In the genomic region with DNA sequence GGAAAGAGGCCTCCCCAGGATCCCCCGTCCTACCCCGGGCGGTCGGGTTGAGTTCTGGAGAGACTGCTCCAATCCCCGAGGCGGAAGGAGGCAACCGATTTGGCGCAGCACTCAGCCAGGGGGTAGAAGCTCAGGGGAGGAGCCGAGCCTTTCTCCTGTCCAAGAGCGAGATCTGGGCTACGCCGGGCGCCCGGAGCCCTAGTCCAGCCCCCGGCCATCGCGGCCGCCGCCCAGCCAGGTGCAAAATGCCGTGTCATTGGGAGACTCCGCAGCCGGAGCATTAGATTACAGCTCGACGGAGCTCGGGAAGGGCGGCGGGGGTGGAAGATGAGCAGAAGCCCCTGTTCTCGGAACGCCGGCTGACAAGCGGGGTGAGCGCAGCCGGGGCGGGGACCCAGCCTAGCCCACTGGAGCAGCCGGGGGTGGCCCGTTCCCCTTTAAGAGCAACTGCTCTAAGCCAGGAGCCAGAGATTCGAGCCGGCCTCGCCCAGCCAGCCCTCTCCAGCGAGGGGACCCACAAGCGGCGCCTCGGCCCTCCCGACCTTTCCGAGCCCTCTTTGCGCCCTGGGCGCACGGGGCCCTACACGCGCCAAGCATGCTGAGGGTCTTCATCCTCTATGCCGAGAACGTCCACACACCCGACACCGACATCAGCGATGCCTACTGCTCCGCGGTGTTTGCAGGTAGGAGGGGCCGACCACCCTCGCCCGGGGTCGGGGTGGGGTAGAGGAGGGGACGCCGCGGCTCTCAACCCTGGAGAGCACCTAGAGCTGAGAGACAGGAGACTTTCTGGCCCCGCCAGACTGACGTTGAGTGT, we compare ENCODE assay signal across 8 cellular contexts. TPM values are rescaled to one million over a fixed set of nuclear protein-coding genes. Genes with fewer than 3 reads are reported as not detected.
DNase-seq lines count a peak whose midpoint lies in the region; ATAC-seq and TF ChIP-seq lines count a peak whose summit lies in the region.

Gene DYSF (plus strand): TSS at position 158 of the 817 bp plus-strand sequence.

- H3K9me3 Mint-ChIP-seq in Calu3 (ENCODE audit: low read depth, unreplicated experiment) (no peaks in the 10 kb centered on the region), chondrocyte (ENCODE audit: low read depth) (no peaks in the 10 kb centered on the region)
- no peaks in the 10 kb centered on the region for H3K9me3 Mint-ChIP-seq in stimulated activated naive CD8-positive, alpha-beta T cell treated with anti-CD3 and anti-CD28 coated beads, Interleukin-15, Interleukin-2, amounts not matched to agents 100 ng/mL and 50 ng/mL, for 24 hours

- CTCF ChIA-PET in Calu3 (lab: Charles Lee): interaction anchor here (0.7 kb wide), 1 partner anchor 13 kb away, joined by 4 read pairs; no protein-coding TSS in a partner anchor

- no peak for DNase-seq in Calu3
- peak; percentile 7 for DNase-seq in NCI-H2227 treated with DMSO at 0.1 percent for 48 hours (lab: John Stamatoyannopoulos, UW)
- DNase-seq in chondrocyte (ENCODE audit: low spot score): no peak
- DNase-seq in left kidney (ENCODE audit: low read depth, low spot score): peak; percentile 82

- H3K27me3 Mint-ChIP-seq in Calu3 (ENCODE audit: unreplicated experiment): peaks cover 47% of the 10 kb centered on the region
- no peaks in the 10 kb centered on the region for H3K27me3 Mint-ChIP-seq in chondrocyte (ENCODE audit: low read depth)
- peaks cover 53% of the 10 kb centered on the region for H3K27me3 Mint-ChIP-seq in stimulated activated naive CD8-positive, alpha-beta T cell treated with anti-CD3 and anti-CD28 coated beads, Interleukin-15, Interleukin-2, amounts not matched to agents 100 ng/mL and 50 ng/mL, for 24 hours

- H3K36me3 Mint-ChIP-seq in Calu3 (ENCODE audit: insufficient read depth, unreplicated experiment): peaks cover 7% of the 10 kb centered on the region
- no peaks in the 10 kb centered on the region for H3K36me3 Mint-ChIP-seq in chondrocyte (ENCODE audit: low read depth)
- H3K36me3 Mint-ChIP-seq in stimulated activated naive CD8-positive, alpha-beta T cell treated with anti-CD3 and anti-CD28 coated beads, Interleukin-15, Interleukin-2, amounts not matched to agents 100 ng/mL and 50 ng/mL, for 24 hours (ENCODE audit: low read depth): no peaks in the 10 kb centered on the region

- H3K4me1 Mint-ChIP-seq in Calu3 (ENCODE audit: low read depth, unreplicated experiment) (peaks cover 34% of the 10 kb centered on the region), chondrocyte (ENCODE audit: low read depth) (peaks cover 67% of the 10 kb centered on the region)
- peaks cover 30% of the 10 kb centered on the region for H3K4me1 Mint-ChIP-seq in stimulated activated naive CD8-positive, alpha-beta T cell treated with anti-CD3 and anti-CD28 coated beads, Interleukin-15, Interleukin-2, amounts not matched to agents 100 ng/mL and 50 ng/mL, for 24 hours (ENCODE audit: low read depth)

- BruUV-seq in Calu3 (replicated peaks; lab: Mats Ljungman, UMichigan): no TSS peak

- no peak within 1 kb of the TSS for H3K27ac Mint-ChIP-seq in Calu3 (ENCODE audit: unreplicated experiment)
- peak within 1 kb of the TSS; percentile 76 for H3K27ac Mint-ChIP-seq in chondrocyte (ENCODE audit: unreplicated experiment)
- H3K27ac Mint-ChIP-seq in stimulated activated naive CD8-positive, alpha-beta T cell treated with anti-CD3 and anti-CD28 coated beads, Interleukin-15, Interleukin-2, amounts not matched to agents 100 ng/mL and 50 ng/mL, for 24 hours: no peak within 1 kb of the TSS

- ATAC-seq in GM21576 (IDR thresholded peaks at IDR 0.05; ENCODE audit: unreplicated experiment): no peak
- ATAC-seq in GM18858 (IDR thresholded peaks at IDR 0.05; ENCODE audit: unreplicated experiment): no peak
- no peak for ATAC-seq in GM19395 (IDR thresholded peaks at IDR 0.05; ENCODE audit: unreplicated experiment)

- peak within 1 kb of the TSS; percentile 63 for H3K4me3 Mint-ChIP-seq in Calu3 (ENCODE audit: low read depth, unreplicated experiment)
- peak within 1 kb of the TSS; percentile 74 for H3K4me3 Mint-ChIP-seq in chondrocyte (ENCODE audit: unreplicated experiment)
- peak within 1 kb of the TSS; percentile 23 for H3K4me3 Mint-ChIP-seq in stimulated activated naive CD8-positive, alpha-beta T cell treated with anti-CD3 and anti-CD28 coated beads, Interleukin-15, Interleukin-2, amounts not matched to agents 100 ng/mL and 50 ng/mL, for 24 hours

- no peak for TF ChIP-seq CTCF in Calu3 (IDR thresholded peaks at IDR 0.05; ENCODE audit: unreplicated experiment)
- no peak for TF ChIP-seq CTCF in chondrocyte (IDR thresholded peaks at IDR 0.05)

- intact Hi-C loops in Calu3 (cut with micrococcal nuclease; ENCODE audit: unreplicated experiment): no loop called here

RNA-seq across cellular contexts. Expression of gene DYSF, which starts in this region (rescaled TPM):
- total RNA-seq in Calu3 (2022) (1.4 and 3.2 TPM in 2 replicates), chondrocyte (83.0 to 115 TPM (median 112 TPM) in 3 replicates)

Comparison
In these comparisons a context has a peak if more than half of its experiments do, and no peak if none do; other contexts are left out.
1. RNA of gene DYSF (total RNA-seq): 83.0 to 115 TPM in chondrocyte; 1.4 to 3.2 TPM in Calu3; every median in the first group is over 10 times any median in the second.
2. DNase-seq: peak in NCI-H2227 treated with DMSO at 0.1 percent for 48 hours (single experiment) and left kidney (single experiment); none in Calu3 (single experiment) and chondrocyte (single experiment).
3. H3K4me3 Mint-ChIP-seq: peak in every context shown above with its lines; median percentile 74 in chondrocyte; 63 in Calu3; 23 in stimulated activated naive CD8-positive, alpha-beta T cell treated with anti-CD3 and anti-CD28 coated beads, Interleukin-15, Interleukin-2, amounts not matched to agents 100 ng/mL and 50 ng/mL, for 24 hours.